8 cellular contexts compared by ENCODE assay signal in genomic region chr9:121369595-121370265, GRCh38.
DNase-seq lines count a peak whose midpoint lies in the region; ATAC-seq and TF ChIP-seq lines count a peak whose summit lies in the region.

TSS of gene STOM (minus strand) at chr9:121370250. CDS start at chr9:121370187, 63 bp downstream.

- DNase-seq in COR-L47 (lab: John Stamatoyannopoulos, UW) (peak; percentile 44), T-helper 1 cell (peak in 4 of 5 donors; percentile 49 to 63 (median 55)), cardiac fibroblast (ENCODE audit: low read depth in 2 of 2) (peak; percentile 87 to 95), kidney tubule cell (ENCODE audit: low spot score) (peak; percentile 69)
- DNase-seq in stimulated activated CD4-positive, alpha-beta T cell treated with anti-CD3 and anti-CD28 coated beads, TNF-alpha, amount 100 ng/mL, for 48 hours (ENCODE audit: low read depth in 3 of 3), result peak in 2 of 3 donors; percentile 18 to 51
- no peak for DNase-seq in effector CD8-positive, alpha-beta T cell (lab: John Stamatoyannopoulos, UW)

- ATAC-seq in GM19395 (IDR thresholded peaks at IDR 0.05; ENCODE audit: unreplicated experiment) (peak; percentile 76), HG03460 (IDR thresholded peaks at IDR 0.05; ENCODE audit: unreplicated experiment) (peak; percentile 60)

- TF ChIP-seq CTCF in cardiac fibroblast (IDR thresholded peaks at IDR 0.05; ENCODE audit: low read depth, low read length), result no peak

- H3K4me3 ChIP-seq in cardiac fibroblast (replicated peaks in 1 of 2; ENCODE audit: low read depth in 2 of 2, low read length in 2 of 2), result peak within 1 kb of the TSS; percentile 73 to 89
